32 cellular contexts compared by ENCODE assay signal in genomic region chr4:39689970-39690369, GRCh38.
"Had no signal": no experiment of that assay in that cellular context is flagged by ENCODE, and none has a peak within 500 bp of the region (broad histone marks: within the 10 kb centered on the region; RNA-seq: fewer than 3 reads in every experiment).

No MANE protein-coding gene starts in this region.

- H3K36me3 ChIP-seq: adrenal gland, colonic mucosa, gastrocnemius medialis, heart left ventricle had no signal

- H3K4me3 Mint-ChIP-seq: activated CD4-positive, alpha-beta memory T cell treated with anti-CD3 and anti-CD28 coated beads for 36 hours; activated CD8-positive, alpha-beta memory T cell treated with anti-CD3 and anti-CD28 coated beads, Interleukin-2, amount 10 ng/mL, durations not matched to agents 7 days and 5 days; activated CD8-positive, alpha-beta T cell treated with anti-CD3 and anti-CD28 coated beads, Interleukin-2, amount 10 ng/mL, durations not matched to agents 7 days and 5 days; activated naive CD4-positive, alpha-beta T cell treated with anti-CD3 and anti-CD28 coated beads for 36 hours; activated naive CD4-positive, alpha-beta T cell treated with anti-CD3 and anti-CD28 coated beads, Interleukin-2, amount 50 U/mL, for 24 hours; activated naive CD8-positive, alpha-beta T cell treated with anti-CD3 and anti-CD28 coated beads for 36 hours; activated naive CD8-positive, alpha-beta T cell treated with anti-CD3 and anti-CD28 coated beads, Interleukin-2, amount 50 U/mL, for 24 hours; activated T-helper 1 cell treated with anti-CD3 and anti-CD28 coated beads, Interleukin-12 subunit alpha, Interleukin-12 subunit beta, Interleukin-2, Interleukin-4 antibody, amounts not matched to agents 30 ng/mL and 10 ng/mL and 1 ng/mL, durations not matched to agents 14 hours and 24 hours and 36 hours; T-helper 17 cell; T-helper 2 cell treated with Interferon-gamma antibody and Interleukin-4, amounts not matched to agents 5 μg/mL and 100 μg/mL, for 36 hours had no signal

- H3K4me3 ChIP-seq: adrenal gland, body of pancreas, colonic mucosa, gastrocnemius medialis, heart left ventricle had no signal

- H3K9me3 Mint-ChIP-seq: activated CD4-positive, alpha-beta memory T cell treated with anti-CD3 and anti-CD28 coated beads for 36 hours; activated naive CD4-positive, alpha-beta T cell treated with anti-CD3 and anti-CD28 coated beads for 36 hours; activated naive CD4-positive, alpha-beta T cell treated with anti-CD3 and anti-CD28 coated beads, Interleukin-2, amount 50 U/mL, for 24 hours; activated naive CD8-positive, alpha-beta T cell treated with anti-CD3 and anti-CD28 coated beads for 36 hours; activated naive CD8-positive, alpha-beta T cell treated with anti-CD3 and anti-CD28 coated beads, Interleukin-2, amount 50 U/mL, for 24 hours; activated T-helper 1 cell treated with anti-CD3 and anti-CD28 coated beads, Interleukin-12 subunit alpha, Interleukin-12 subunit beta, Interleukin-2, Interleukin-4 antibody, amounts not matched to agents 30 ng/mL and 10 ng/mL and 1 ng/mL, durations not matched to agents 14 hours and 24 hours and 36 hours; activated T-helper 2 cell treated with anti-CD3 and anti-CD28 coated beads, Interferon-gamma antibody, Interleukin-2, Interleukin-4, amounts not matched to agents 10 μg/mL and 5 μg/mL and 100 μg/mL, durations not matched to agents 14 hours and 24 hours and 36 hours; T-helper 2 cell treated with Interferon-gamma antibody and Interleukin-4, amounts not matched to agents 5 μg/mL and 100 μg/mL, for 36 hours had no signal

- H3K4me1 Mint-ChIP-seq: activated naive CD4-positive, alpha-beta T cell treated with anti-CD3 and anti-CD28 coated beads, Interleukin-2, amount 50 U/mL, for 24 hours; activated naive CD8-positive, alpha-beta T cell treated with anti-CD3 and anti-CD28 coated beads for 36 hours; activated naive CD8-positive, alpha-beta T cell treated with anti-CD3 and anti-CD28 coated beads, Interleukin-2, amount 50 U/mL, for 24 hours; T-helper 17 cell had no signal

- H3K27ac ChIP-seq: adrenal gland, body of pancreas, colonic mucosa, gastrocnemius medialis, heart left ventricle had no signal

- ATAC-seq: activated CD8-positive, alpha-beta memory T cell treated with anti-CD3 and anti-CD28 coated beads, Interleukin-2, amount 10 ng/mL, durations not matched to agents 7 days and 5 days; activated CD8-positive, alpha-beta T cell treated with anti-CD3 and anti-CD28 coated beads, Interleukin-2, amount 10 ng/mL, durations not matched to agents 7 days and 5 days; activated naive CD8-positive, alpha-beta T cell treated with anti-CD3 and anti-CD28 coated beads, Interleukin-2, amount 50 U/mL, for 24 hours; body of pancreas; esophagus mucosa; gastrocnemius medialis; heart left ventricle; T-helper 17 cell had no signal

- H3K4me1 ChIP-seq: adrenal gland, body of pancreas, colonic mucosa, gastrocnemius medialis, heart left ventricle had no signal

- H3K27me3 Mint-ChIP-seq: activated CD4-positive, alpha-beta memory T cell treated with anti-CD3 and anti-CD28 coated beads for 36 hours; activated CD8-positive, alpha-beta memory T cell treated with anti-CD3 and anti-CD28 coated beads, Interleukin-2, amount 10 ng/mL, durations not matched to agents 7 days and 5 days; activated naive CD4-positive, alpha-beta T cell treated with anti-CD3 and anti-CD28 coated beads, Interleukin-2, amount 50 U/mL, for 24 hours; activated naive CD8-positive, alpha-beta T cell treated with anti-CD3 and anti-CD28 coated beads for 36 hours; activated naive CD8-positive, alpha-beta T cell treated with anti-CD3 and anti-CD28 coated beads, Interleukin-2, amount 50 U/mL, for 24 hours had no signal

- H3K36me3 Mint-ChIP-seq: activated CD4-positive, alpha-beta memory T cell treated with anti-CD3 and anti-CD28 coated beads for 36 hours; activated CD8-positive, alpha-beta memory T cell treated with anti-CD3 and anti-CD28 coated beads, Interleukin-2, amount 10 ng/mL, durations not matched to agents 7 days and 5 days; activated naive CD4-positive, alpha-beta T cell treated with anti-CD3 and anti-CD28 coated beads, Interleukin-2, amount 50 U/mL, for 24 hours; activated naive CD8-positive, alpha-beta T cell treated with anti-CD3 and anti-CD28 coated beads for 36 hours had no signal

- H3K27me3 ChIP-seq: adrenal gland, body of pancreas, colonic mucosa, gastrocnemius medialis, heart left ventricle had no signal

- DNase-seq: activated CD4-positive, alpha-beta memory T cell treated with anti-CD3 and anti-CD28 coated beads for 36 hours; activated CD4-positive, alpha-beta T cell treated with anti-CD3 and anti-CD28 coated beads for 1 hour; activated CD4-positive, alpha-beta T cell treated with anti-CD3 and anti-CD28 coated beads for 4 hours; activated CD4-positive, alpha-beta T cell treated with anti-CD3 and anti-CD28 coated beads, Interleukin-2, amount 50 U/mL, for 1 hour; activated CD8-positive, alpha-beta memory T cell treated with anti-CD3 and anti-CD28 coated beads, Interleukin-2, amount 10 ng/mL, durations not matched to agents 7 days and 5 days; activated CD8-positive, alpha-beta memory T cell treated with anti-CD3 and anti-CD28 coated beads, Interleukin-2, amount 50 U/mL, for 4 hours; activated CD8-positive, alpha-beta T cell treated with anti-CD3 and anti-CD28 coated beads, Interleukin-2, amount 10 ng/mL, durations not matched to agents 7 days and 5 days; activated effector memory CD4-positive, alpha-beta T cell treated with anti-CD3 and anti-CD28 coated beads, Interleukin-2, amount 50 U/mL, for 16 hours; activated naive CD4-positive, alpha-beta T cell treated with anti-CD3 and anti-CD28 coated beads for 36 hours; activated naive CD8-positive, alpha-beta T cell treated with anti-CD3 and anti-CD28 coated beads for 36 hours; activated naive CD8-positive, alpha-beta T cell treated with anti-CD3 and anti-CD28 coated beads, Interleukin-2, amount 50 U/mL, for 24 hours; activated T-cell treated with anti-CD3 and anti-CD28 coated beads, Interleukin-2, amount 50 U/mL, for 1 hour; activated T-cell treated with anti-CD3 and anti-CD28 coated beads, Interleukin-2, amount 50 U/mL, for 48 hours; amygdala; aorta; body of pancreas; caudate nucleus; colonic mucosa; effector CD8-positive, alpha-beta T cell; foreskin fibroblast; gastrocnemius medialis; glutamatergic neuron; heart left ventricle; T-helper 1 cell; T-helper 17 cell; T1000 had no signal

- H3K27ac Mint-ChIP-seq: activated CD4-positive, alpha-beta memory T cell treated with anti-CD3 and anti-CD28 coated beads for 36 hours; activated CD8-positive, alpha-beta memory T cell treated with anti-CD3 and anti-CD28 coated beads, Interleukin-2, amount 10 ng/mL, durations not matched to agents 7 days and 5 days; activated CD8-positive, alpha-beta T cell treated with anti-CD3 and anti-CD28 coated beads, Interleukin-2, amount 10 ng/mL, durations not matched to agents 7 days and 5 days; activated naive CD4-positive, alpha-beta T cell treated with anti-CD3 and anti-CD28 coated beads for 36 hours; activated naive CD4-positive, alpha-beta T cell treated with anti-CD3 and anti-CD28 coated beads, Interleukin-2, amount 50 U/mL, for 24 hours; activated naive CD8-positive, alpha-beta T cell treated with anti-CD3 and anti-CD28 coated beads for 36 hours; activated naive CD8-positive, alpha-beta T cell treated with anti-CD3 and anti-CD28 coated beads, Interleukin-2, amount 50 U/mL, for 24 hours; activated T-helper 1 cell treated with anti-CD3 and anti-CD28 coated beads, Interleukin-12 subunit alpha, Interleukin-12 subunit beta, Interleukin-2, Interleukin-4 antibody, amounts not matched to agents 30 ng/mL and 10 ng/mL and 1 ng/mL, durations not matched to agents 14 hours and 24 hours and 36 hours; activated T-helper 2 cell treated with anti-CD3 and anti-CD28 coated beads, Interferon-gamma antibody, Interleukin-2, Interleukin-4, amounts not matched to agents 10 μg/mL and 5 μg/mL and 100 μg/mL, durations not matched to agents 14 hours and 24 hours and 36 hours; T-helper 17 cell; T-helper 2 cell treated with Interferon-gamma antibody and Interleukin-4, amounts not matched to agents 5 μg/mL and 100 μg/mL, for 36 hours had no signal

- H3K9me3 ChIP-seq: adrenal gland, body of pancreas, colonic mucosa, gastrocnemius medialis, heart left ventricle had no signal
